Comparison of ENCODE assay signal across 2 cellular contexts in the genomic region with DNA sequence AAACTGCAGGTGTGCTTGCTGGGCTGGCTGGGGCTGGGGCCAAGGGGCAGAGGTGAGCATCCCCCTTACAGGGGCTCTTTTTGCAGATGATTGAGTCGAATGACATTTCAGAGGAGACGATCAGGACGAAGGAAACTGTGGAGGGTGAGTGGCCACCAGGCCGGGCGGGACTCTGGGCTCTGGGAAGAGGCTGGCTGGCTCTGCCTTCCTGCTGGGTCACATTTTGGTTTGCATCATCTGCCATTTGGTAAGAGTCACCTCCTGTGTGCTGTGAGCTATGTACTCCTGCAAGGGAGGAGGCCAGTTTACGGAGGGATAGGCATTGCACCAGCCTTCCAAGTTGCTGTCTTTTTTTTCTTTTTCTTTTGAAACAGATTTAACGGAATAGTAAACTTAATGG.
A peak's percentile ranks its signal among the peaks of the same experiment; 100 is the strongest.
TF ChIP-seq lines count a peak whose summit lies in the region.

No MANE protein-coding gene starts in this region.

TF ChIP-seq in GM23338, 12 proteins besides CTCF, POLR2A, EP300 and RAD21 (continued from another document):
- TF ChIP-seq, protein P1, sequence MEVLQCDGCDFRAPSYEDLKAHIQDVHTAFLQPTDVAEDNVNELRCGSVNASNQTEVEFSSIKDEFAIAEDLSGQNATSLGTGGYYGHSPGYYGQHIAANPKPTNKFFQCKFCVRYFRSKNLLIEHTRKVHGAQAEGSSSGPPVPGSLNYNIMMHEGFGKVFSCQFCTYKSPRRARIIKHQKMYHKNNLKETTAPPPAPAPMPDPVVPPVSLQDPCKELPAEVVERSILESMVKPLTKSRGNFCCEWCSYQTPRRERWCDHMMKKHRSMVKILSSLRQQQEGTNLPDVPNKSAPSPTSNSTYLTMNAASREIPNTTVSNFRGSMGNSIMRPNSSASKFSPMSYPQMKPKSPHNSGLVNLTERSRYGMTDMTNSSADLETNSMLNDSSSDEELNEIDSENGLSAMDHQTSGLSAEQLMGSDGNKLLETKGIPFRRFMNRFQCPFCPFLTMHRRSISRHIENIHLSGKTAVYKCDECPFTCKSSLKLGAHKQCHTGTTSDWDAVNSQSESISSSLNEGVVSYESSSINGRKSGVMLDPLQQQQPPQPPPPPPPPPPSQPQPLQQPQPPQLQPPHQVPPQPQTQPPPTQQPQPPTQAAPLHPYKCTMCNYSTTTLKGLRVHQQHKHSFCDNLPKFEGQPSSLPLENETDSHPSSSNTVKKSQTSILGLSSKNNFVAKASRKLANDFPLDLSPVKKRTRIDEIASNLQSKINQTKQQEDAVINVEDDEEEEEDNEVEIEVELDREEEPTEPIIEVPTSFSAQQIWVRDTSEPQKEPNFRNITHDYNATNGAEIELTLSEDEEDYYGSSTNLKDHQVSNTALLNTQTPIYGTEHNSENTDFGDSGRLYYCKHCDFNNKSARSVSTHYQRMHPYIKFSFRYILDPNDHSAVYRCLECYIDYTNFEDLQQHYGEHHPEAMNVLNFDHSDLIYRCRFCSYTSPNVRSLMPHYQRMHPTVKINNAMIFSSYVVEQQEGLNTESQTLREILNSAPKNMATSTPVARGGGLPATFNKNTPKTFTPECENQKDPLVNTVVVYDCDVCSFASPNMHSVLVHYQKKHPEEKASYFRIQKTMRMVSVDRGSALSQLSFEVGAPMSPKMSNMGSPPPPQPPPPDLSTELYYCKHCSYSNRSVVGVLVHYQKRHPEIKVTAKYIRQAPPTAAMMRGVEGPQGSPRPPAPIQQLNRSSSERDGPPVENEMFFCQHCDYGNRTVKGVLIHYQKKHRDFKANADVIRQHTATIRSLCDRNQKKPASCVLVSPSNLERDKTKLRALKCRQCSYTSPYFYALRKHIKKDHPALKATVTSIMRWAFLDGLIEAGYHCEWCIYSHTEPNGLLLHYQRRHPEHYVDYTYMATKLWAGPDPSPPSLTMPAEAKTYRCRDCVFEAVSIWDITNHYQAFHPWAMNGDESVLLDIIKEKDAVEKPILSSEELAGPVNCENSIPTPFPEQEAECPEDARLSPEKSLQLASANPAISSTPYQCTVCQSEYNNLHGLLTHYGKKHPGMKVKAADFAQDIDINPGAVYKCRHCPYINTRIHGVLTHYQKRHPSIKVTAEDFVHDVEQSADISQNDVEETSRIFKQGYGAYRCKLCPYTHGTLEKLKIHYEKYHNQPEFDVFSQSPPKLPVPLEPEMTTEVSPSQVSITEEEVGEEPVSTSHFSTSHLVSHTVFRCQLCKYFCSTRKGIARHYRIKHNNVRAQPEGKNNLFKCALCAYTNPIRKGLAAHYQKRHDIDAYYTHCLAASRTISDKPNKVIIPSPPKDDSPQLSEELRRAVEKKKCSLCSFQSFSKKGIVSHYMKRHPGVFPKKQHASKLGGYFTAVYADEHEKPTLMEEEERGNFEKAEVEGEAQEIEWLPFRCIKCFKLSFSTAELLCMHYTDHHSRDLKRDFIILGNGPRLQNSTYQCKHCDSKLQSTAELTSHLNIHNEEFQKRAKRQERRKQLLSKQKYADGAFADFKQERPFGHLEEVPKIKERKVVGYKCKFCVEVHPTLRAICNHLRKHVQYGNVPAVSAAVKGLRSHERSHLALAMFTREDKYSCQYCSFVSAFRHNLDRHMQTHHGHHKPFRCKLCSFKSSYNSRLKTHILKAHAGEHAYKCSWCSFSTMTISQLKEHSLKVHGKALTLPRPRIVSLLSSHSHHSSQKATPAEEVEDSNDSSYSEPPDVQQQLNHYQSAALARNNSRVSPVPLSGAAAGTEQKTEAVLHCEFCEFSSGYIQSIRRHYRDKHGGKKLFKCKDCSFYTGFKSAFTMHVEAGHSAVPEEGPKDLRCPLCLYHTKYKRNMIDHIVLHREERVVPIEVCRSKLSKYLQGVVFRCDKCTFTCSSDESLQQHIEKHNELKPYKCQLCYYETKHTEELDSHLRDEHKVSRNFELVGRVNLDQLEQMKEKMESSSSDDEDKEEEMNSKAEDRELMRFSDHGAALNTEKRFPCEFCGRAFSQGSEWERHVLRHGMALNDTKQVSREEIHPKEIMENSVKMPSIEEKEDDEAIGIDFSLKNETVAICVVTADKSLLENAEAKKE (CRISPR knock-in tag; IDR thresholded peaks at IDR 0.05), result no peak
- TF ChIP-seq EZH2 (IDR thresholded peaks at IDR 0.05; ENCODE audit: low read depth, unreplicated experiment) (no peak), EZH2phosphoT487 (IDR thresholded peaks at IDR 0.05; ENCODE audit: unreplicated experiment) (no peak), CREB1 (CRISPR knock-in tag; IDR thresholded peaks at IDR 0.05; ENCODE audit: low read depth) (no peak), STAT1 (IDR thresholded peaks at IDR 0.05; ENCODE audit: unreplicated experiment) (no peak), NANOG (IDR thresholded peaks at IDR 0.05; ENCODE audit: borderline replicate concordance) (no peak), JUNB (IDR thresholded peaks at IDR 0.05; ENCODE audit: unreplicated experiment) (no peak), ZNF331 (CRISPR knock-in tag; IDR thresholded peaks at IDR 0.05; ENCODE audit: low read depth) (no peak)
- TF ChIP-seq, protein P2, sequence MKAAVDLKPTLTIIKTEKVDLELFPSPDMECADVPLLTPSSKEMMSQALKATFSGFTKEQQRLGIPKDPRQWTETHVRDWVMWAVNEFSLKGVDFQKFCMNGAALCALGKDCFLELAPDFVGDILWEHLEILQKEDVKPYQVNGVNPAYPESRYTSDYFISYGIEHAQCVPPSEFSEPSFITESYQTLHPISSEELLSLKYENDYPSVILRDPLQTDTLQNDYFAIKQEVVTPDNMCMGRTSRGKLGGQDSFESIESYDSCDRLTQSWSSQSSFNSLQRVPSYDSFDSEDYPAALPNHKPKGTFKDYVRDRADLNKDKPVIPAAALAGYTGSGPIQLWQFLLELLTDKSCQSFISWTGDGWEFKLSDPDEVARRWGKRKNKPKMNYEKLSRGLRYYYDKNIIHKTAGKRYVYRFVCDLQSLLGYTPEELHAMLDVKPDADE (IDR thresholded peaks at IDR 0.05), result no peak
- TF ChIP-seq, protein P3, sequence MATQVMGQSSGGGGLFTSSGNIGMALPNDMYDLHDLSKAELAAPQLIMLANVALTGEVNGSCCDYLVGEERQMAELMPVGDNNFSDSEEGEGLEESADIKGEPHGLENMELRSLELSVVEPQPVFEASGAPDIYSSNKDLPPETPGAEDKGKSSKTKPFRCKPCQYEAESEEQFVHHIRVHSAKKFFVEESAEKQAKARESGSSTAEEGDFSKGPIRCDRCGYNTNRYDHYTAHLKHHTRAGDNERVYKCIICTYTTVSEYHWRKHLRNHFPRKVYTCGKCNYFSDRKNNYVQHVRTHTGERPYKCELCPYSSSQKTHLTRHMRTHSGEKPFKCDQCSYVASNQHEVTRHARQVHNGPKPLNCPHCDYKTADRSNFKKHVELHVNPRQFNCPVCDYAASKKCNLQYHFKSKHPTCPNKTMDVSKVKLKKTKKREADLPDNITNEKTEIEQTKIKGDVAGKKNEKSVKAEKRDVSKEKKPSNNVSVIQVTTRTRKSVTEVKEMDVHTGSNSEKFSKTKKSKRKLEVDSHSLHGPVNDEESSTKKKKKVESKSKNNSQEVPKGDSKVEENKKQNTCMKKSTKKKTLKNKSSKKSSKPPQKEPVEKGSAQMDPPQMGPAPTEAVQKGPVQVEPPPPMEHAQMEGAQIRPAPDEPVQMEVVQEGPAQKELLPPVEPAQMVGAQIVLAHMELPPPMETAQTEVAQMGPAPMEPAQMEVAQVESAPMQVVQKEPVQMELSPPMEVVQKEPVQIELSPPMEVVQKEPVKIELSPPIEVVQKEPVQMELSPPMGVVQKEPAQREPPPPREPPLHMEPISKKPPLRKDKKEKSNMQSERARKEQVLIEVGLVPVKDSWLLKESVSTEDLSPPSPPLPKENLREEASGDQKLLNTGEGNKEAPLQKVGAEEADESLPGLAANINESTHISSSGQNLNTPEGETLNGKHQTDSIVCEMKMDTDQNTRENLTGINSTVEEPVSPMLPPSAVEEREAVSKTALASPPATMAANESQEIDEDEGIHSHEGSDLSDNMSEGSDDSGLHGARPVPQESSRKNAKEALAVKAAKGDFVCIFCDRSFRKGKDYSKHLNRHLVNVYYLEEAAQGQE (IDR thresholded peaks at IDR 0.05; ENCODE audit: unreplicated experiment), result no peak

TF ChIP-seq in WTC11, 78 proteins besides CTCF, POLR2A, EP300 and RAD21 (continued from another document):
- TF ChIP-seq, protein P4, sequence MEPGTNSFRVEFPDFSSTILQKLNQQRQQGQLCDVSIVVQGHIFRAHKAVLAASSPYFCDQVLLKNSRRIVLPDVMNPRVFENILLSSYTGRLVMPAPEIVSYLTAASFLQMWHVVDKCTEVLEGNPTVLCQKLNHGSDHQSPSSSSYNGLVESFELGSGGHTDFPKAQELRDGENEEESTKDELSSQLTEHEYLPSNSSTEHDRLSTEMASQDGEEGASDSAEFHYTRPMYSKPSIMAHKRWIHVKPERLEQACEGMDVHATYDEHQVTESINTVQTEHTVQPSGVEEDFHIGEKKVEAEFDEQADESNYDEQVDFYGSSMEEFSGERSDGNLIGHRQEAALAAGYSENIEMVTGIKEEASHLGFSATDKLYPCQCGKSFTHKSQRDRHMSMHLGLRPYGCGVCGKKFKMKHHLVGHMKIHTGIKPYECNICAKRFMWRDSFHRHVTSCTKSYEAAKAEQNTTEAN (CRISPR knock-in tag; IDR thresholded peaks at IDR 0.05), result no peak
- no peak for TF ChIP-seq ESRRA (CRISPR knock-in tag; IDR thresholded peaks at IDR 0.05; ENCODE audit: borderline replicate concordance)
- TF ChIP-seq GABPB1 (CRISPR knock-in tag; IDR thresholded peaks at IDR 0.05), result peak; percentile 62; the same call in 1 of the 2 replicates
- TF ChIP-seq SOX15 (CRISPR knock-in tag; IDR thresholded peaks at IDR 0.05), result no peak
- TF ChIP-seq CREM (CRISPR knock-in tag; IDR thresholded peaks at IDR 0.05), result no peak
TF ChIP-seq in WTC11: peak in this region for 1.
